ENCODE assay signal across 1 cellular context in the genomic region with DNA sequence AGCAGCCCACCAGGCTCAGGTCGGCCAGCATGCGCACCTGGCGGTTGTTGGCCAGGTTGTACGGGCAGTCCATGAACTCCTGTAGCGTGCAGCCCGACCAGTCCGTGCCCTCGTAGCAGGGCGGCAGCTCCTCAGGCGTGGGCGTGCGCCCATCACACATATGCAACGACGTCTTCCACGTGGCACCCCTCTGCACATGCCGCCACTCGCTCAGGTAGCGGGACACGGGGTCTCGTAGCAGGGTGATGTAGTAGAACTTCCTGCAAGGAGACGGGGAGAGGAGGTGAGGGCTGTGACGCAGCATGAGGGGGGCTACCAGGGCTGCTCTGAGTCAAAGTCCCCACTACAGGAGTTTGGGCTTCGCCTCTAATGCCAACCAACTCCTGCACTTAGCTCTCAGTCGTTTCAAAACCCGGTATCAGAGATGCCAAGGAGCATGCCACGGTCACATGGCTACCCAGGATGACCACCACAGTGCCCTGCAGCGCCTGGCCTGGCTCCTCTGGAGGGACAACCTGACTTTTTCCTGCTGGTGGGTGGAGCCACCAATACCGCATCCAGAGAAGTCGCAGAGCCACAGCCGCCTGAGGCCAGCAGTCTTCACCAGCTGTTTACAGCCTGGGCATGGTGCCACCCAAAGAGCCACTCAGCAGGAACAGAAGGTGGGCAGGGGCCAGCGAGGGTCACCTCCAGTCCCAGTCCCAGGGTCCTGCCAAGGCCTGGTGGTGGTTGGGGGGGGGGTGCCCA.
TF ChIP-seq lines count a peak whose summit lies in the region.

No MANE protein-coding gene starts in this region.

TF ChIP-seq in SK-N-SH, 30 proteins besides CTCF, POLR2A, EP300 and RAD21 (continued from another document):
- TF ChIP-seq, protein P1, sequence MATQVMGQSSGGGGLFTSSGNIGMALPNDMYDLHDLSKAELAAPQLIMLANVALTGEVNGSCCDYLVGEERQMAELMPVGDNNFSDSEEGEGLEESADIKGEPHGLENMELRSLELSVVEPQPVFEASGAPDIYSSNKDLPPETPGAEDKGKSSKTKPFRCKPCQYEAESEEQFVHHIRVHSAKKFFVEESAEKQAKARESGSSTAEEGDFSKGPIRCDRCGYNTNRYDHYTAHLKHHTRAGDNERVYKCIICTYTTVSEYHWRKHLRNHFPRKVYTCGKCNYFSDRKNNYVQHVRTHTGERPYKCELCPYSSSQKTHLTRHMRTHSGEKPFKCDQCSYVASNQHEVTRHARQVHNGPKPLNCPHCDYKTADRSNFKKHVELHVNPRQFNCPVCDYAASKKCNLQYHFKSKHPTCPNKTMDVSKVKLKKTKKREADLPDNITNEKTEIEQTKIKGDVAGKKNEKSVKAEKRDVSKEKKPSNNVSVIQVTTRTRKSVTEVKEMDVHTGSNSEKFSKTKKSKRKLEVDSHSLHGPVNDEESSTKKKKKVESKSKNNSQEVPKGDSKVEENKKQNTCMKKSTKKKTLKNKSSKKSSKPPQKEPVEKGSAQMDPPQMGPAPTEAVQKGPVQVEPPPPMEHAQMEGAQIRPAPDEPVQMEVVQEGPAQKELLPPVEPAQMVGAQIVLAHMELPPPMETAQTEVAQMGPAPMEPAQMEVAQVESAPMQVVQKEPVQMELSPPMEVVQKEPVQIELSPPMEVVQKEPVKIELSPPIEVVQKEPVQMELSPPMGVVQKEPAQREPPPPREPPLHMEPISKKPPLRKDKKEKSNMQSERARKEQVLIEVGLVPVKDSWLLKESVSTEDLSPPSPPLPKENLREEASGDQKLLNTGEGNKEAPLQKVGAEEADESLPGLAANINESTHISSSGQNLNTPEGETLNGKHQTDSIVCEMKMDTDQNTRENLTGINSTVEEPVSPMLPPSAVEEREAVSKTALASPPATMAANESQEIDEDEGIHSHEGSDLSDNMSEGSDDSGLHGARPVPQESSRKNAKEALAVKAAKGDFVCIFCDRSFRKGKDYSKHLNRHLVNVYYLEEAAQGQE (IDR thresholded peaks at IDR 0.05; ENCODE audit: low read depth, low read length): no peak
- TF ChIP-seq MXI1 (IDR thresholded peaks at IDR 0.05; ENCODE audit: low read depth, low read length) (no peak), GATA2 (CRISPR knock-in tag; IDR thresholded peaks at IDR 0.05) (no peak), ELF1 (IDR thresholded peaks at IDR 0.05) (no peak)
